16 cellular contexts compared by ENCODE assay signal in the genomic region with DNA sequence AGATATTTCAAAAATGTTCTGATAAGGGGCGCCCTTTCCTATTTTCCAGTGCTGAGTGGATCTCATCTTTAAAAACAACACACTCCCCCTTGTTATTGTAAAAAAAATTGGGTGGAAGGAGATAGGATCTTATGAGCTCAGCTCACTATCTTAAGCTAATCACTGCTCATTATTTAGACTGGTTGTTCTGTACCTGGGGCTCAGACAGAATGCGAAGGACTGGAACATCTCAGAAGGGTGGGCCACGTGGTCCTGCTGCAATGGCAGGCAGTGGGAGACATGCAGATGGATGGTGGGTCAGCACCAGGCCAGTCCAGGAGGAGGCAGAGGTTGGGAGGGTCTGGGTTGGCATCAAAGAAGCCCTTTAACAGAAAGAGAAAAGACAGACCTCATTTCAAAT. TPM values are rescaled to one million over a fixed set of nuclear protein-coding genes. Genes with fewer than 3 reads are reported as not detected.
A peak's percentile ranks its signal among the peaks of the same experiment; 100 is the strongest.
DNase-seq lines count a peak whose midpoint lies in the region; ATAC-seq and TF ChIP-seq lines count a peak whose summit lies in the region.
"Had no signal": no experiment of that assay in that cellular context is flagged by ENCODE, and none has a peak within 500 bp of the region (broad histone marks: within the 10 kb centered on the region; RNA-seq: fewer than 3 reads in every experiment).

No MANE protein-coding gene starts in this region.

- TF ChIP-seq CTCF in SK-N-SH (IDR thresholded peaks at IDR 0.05): no peak
- TF ChIP-seq CTCF in foreskin keratinocyte (conservative IDR thresholded peaks at IDR 0.05): no peak
- TF ChIP-seq CTCF in left ventricle myocardium inferior (IDR thresholded peaks at IDR 0.05; ENCODE audit: borderline replicate concordance): no peak

- no peaks in the 10 kb centered on the region for H3K27me3 ChIP-seq in SK-N-SH (ENCODE audit: insufficient read depth)
- H3K27me3 ChIP-seq in foreskin keratinocyte: no peaks in the 10 kb centered on the region
- no peaks in the 10 kb centered on the region for H3K27me3 ChIP-seq in trophoblast cell (ENCODE audit: insufficient read depth, low read length)
- peaks cover 22% of the 10 kb centered on the region for H3K27me3 ChIP-seq in left ventricle myocardium inferior (ENCODE audit: low read depth)
- H3K27me3 ChIP-seq: BLaER1 treated with 17β-estradiol and CSF1 and Interleukin-3, amounts not matched to agents 10 nM and 100 nM; MG63; Peyer's patch had no signal

- H3K9me3 ChIP-seq in SK-N-SH (no peaks in the 10 kb centered on the region), trophoblast cell (ENCODE audit: insufficient read depth, low read depth, low read length) (no peaks in the 10 kb centered on the region), left ventricle myocardium inferior (replicated peaks) (no peaks in the 10 kb centered on the region)
- H3K9me3 ChIP-seq: MG63, Peyer's patch had no signal

- H3K27ac ChIP-seq in SK-N-SH (ENCODE audit: low read depth in 2 of 2, low read length in 1 of 2) (peak overlapping the region in 1 of 2 experiments; percentile 82; a peak in 2 of 4 replicates), foreskin keratinocyte (peak overlapping the region; percentile 7), trophoblast cell (ENCODE audit: low read depth, low read length) (peak overlapping the region; percentile 87), left ventricle myocardium inferior (replicated peaks) (no peak overlapping the region)
- H3K27ac ChIP-seq: BLaER1 treated with 17β-estradiol and CSF1 and Interleukin-3, amounts not matched to agents 10 nM and 100 nM; Peyer's patch had no signal

- H3K9ac ChIP-seq in SK-N-SH: no peak overlapping the region
- no peak overlapping the region for H3K9ac ChIP-seq in trophoblast cell (ENCODE audit: low read length)
- H3K9ac ChIP-seq: BLaER1 treated with 17β-estradiol and CSF1 and Interleukin-3, amounts not matched to agents 10 nM and 100 nM had no signal

- H4K91ac ChIP-seq in trophoblast cell (ENCODE audit: low read depth, low read length): no peak overlapping the region

- peaks cover 15% of the 10 kb centered on the region for H3K79me1 ChIP-seq in trophoblast cell (ENCODE audit: low read length)

- H2BK12ac ChIP-seq in trophoblast cell (ENCODE audit: low read length): peak overlapping the region; percentile 51

- H3K23ac ChIP-seq in trophoblast cell (ENCODE audit: low read length): no peak overlapping the region

- H3K9me2 ChIP-seq in SK-N-SH: no peaks in the 10 kb centered on the region

- H4K8ac ChIP-seq in trophoblast cell (ENCODE audit: low read depth, low read length): no peak overlapping the region

- H3K4me3 ChIP-seq in SK-N-SH (ENCODE audit: low read depth in 2 of 2, low read length in 1 of 2) (no peak overlapping the region), trophoblast cell (ENCODE audit: low read depth, low read length) (no peak overlapping the region), left ventricle myocardium inferior (no peak overlapping the region)
- H3K4me3 ChIP-seq: BLaER1 treated with 17β-estradiol and CSF1 and Interleukin-3, amounts not matched to agents 10 nM and 100 nM; MG63; Peyer's patch had no signal

- H3K4ac ChIP-seq in trophoblast cell (ENCODE audit: low read depth, low read length): no peak overlapping the region

- CTCF ChIA-PET in SK-N-SH (lab: Yijun Ruan, JAX): interaction anchor here (1.1 to 4.9 kb wide), 6 partner anchors 11 to 160 kb away, joined by 3 to 34 read pairs (median 6); no protein-coding TSS in a partner anchor

- TF ChIP-seq RAD21 in SK-N-SH (IDR thresholded peaks at IDR 0.05; ENCODE audit: low read length): no peak

- no peak overlapping the region for H4K12ac ChIP-seq in trophoblast cell (ENCODE audit: low read depth, low read length)

- peak in 1 of 2 experiments; percentile 59; a peak in 1 of 4 replicates for TF ChIP-seq EP300 in SK-N-SH (IDR thresholded peaks at IDR 0.05; ENCODE audit: borderline replicate concordance in 1 of 2, low read depth in 1 of 2, low read length in 1 of 2)

- no peak overlapping the region for H3K14ac ChIP-seq in trophoblast cell (ENCODE audit: low read length)

- H3K4me1 ChIP-seq in SK-N-SH (ENCODE audit: control insufficient read depth in 1 of 2, insufficient read depth in 2 of 2, low read depth in 1 of 2, low read length in 1 of 2) (peaks cover 0 to 22% of the 10 kb centered on the region in 2 experiments; a peak in 2 of 4 replicates), foreskin keratinocyte (peaks cover 15% of the 10 kb centered on the region), trophoblast cell (ENCODE audit: control insufficient read depth in 1 of 2, insufficient read depth in 2 of 2, low read length in 2 of 2) (peaks cover 14 to 22% of the 10 kb centered on the region in 2 experiments), left ventricle myocardium inferior (no peaks in the 10 kb centered on the region)
- H3K4me1 ChIP-seq: Peyer's patch had no signal

- H3K79me2 ChIP-seq in SK-N-SH (ENCODE audit: insufficient read depth) (no peaks in the 10 kb centered on the region), trophoblast cell (ENCODE audit: control insufficient read depth, insufficient read depth, low read length, poor library complexity) (peaks cover 1% of the 10 kb centered on the region)

- no peak overlapping the region for H3K4me2 ChIP-seq in SK-N-SH
- no peak overlapping the region for H3K4me2 ChIP-seq in trophoblast cell (ENCODE audit: low read length)

- POLR2A ChIA-PET in SK-N-SH (lab: Yijun Ruan, JAX): interaction anchor here (1.1 to 2.2 kb wide), 2 partner anchors 145 to 147 kb away, joined by 3 to 10 read pairs; no protein-coding TSS in a partner anchor

- no peaks in the 10 kb centered on the region for H3K36me3 ChIP-seq in SK-N-SH (replicated peaks in 1 of 2; ENCODE audit: control insufficient read depth in 1 of 2, insufficient read depth in 2 of 2, low read length in 1 of 2)
- H3K36me3 ChIP-seq in trophoblast cell (ENCODE audit: control insufficient read depth in 1 of 2, insufficient read depth in 2 of 2, low read length in 2 of 2): no peaks in the 10 kb centered on the region
- H3K36me3 ChIP-seq in left ventricle myocardium inferior: no peaks in the 10 kb centered on the region
- H3K36me3 ChIP-seq: BLaER1 treated with 17β-estradiol and CSF1 and Interleukin-3, amounts not matched to agents 10 nM and 100 nM; MG63; Peyer's patch had no signal

- H4K20me1 ChIP-seq in SK-N-SH (ENCODE audit: insufficient read depth): no peaks in the 10 kb centered on the region
- H4K20me1 ChIP-seq: BLaER1 treated with 17β-estradiol and CSF1 and Interleukin-3, amounts not matched to agents 10 nM and 100 nM had no signal

- no peak overlapping the region for H3K18ac ChIP-seq in trophoblast cell (ENCODE audit: low read length)

- H2AFZ ChIP-seq in SK-N-SH (ENCODE audit: low read depth) (no peak overlapping the region), trophoblast cell (ENCODE audit: insufficient read depth, low read length, poor library complexity) (no peak overlapping the region)

- no peak overlapping the region for H2AK5ac ChIP-seq in trophoblast cell (ENCODE audit: low read length)

- intact Hi-C loops in left ventricle myocardium inferior (cut with micrococcal nuclease): no loop called here

- H3F3A ChIP-seq in SK-N-SH (replicated peaks; ENCODE audit: insufficient read depth): no peaks in the 10 kb centered on the region

- DNase-seq in D341Med (ENCODE audit: low spot score) (peak; percentile 54), SK-N-SH (peak; percentile 39), foreskin keratinocyte (no peak), trophoblast cell (no peak), left ventricle myocardium inferior (no peak), NCI-H2081 treated with DMSO at 0.1 percent for 48 hours (lab: John Stamatoyannopoulos, UW) (no peak), inferior parietal cortex (ENCODE audit: extremely low spot score) (no peak)
- DNase-seq in activated effector memory CD4-positive, alpha-beta T cell treated with anti-CD3 and anti-CD28 coated beads, Interleukin-2, amount 50 U/mL, for 16 hours: no peak
- DNase-seq: CD4-positive, alpha-beta T cell; HCEC 1CT; IMR-90; KG1; MG63; OCI-M1; Peyer's patch had no signal

- H2BK5ac ChIP-seq in trophoblast cell (ENCODE audit: low read depth, low read length, poor library complexity): peak overlapping the region; percentile 52

- no peak overlapping the region for H2BK120ac ChIP-seq in trophoblast cell (ENCODE audit: insufficient read depth, low read length, poor library complexity)

- WGBS in SK-N-SH (ENCODE audit: low lambda C conversion rate): 62% methylated on average over 3 of the region's 3 CpGs
- no CpG with 5 or more reads among the region's 3 CpGs for WGBS in trophoblast cell (ENCODE audit: extremely low coverage, insufficient coverage, insufficient read length)

- no peak for ATAC-seq in foreskin keratinocyte

TF ChIP-seq in SK-N-SH, 30 proteins besides CTCF, POLR2A, EP300 and RAD21 (continues in another document):
- no peak for TF ChIP-seq RFX5 (IDR thresholded peaks at IDR 0.05; ENCODE audit: low read length)
- TF ChIP-seq, protein P1, sequence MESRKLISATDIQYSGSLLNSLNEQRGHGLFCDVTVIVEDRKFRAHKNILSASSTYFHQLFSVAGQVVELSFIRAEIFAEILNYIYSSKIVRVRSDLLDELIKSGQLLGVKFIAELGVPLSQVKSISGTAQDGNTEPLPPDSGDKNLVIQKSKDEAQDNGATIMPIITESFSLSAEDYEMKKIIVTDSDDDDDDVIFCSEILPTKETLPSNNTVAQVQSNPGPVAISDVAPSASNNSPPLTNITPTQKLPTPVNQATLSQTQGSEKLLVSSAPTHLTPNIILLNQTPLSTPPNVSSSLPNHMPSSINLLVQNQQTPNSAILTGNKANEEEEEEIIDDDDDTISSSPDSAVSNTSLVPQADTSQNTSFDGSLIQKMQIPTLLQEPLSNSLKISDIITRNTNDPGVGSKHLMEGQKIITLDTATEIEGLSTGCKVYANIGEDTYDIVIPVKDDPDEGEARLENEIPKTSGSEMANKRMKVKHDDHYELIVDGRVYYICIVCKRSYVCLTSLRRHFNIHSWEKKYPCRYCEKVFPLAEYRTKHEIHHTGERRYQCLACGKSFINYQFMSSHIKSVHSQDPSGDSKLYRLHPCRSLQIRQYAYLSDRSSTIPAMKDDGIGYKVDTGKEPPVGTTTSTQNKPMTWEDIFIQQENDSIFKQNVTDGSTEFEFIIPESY (IDR thresholded peaks at IDR 0.05; ENCODE audit: borderline replicate concordance, low read depth): no peak
- peak; percentile 34; the same call in 1 of the 2 replicates for TF ChIP-seq MXI1 (IDR thresholded peaks at IDR 0.05; ENCODE audit: low read depth, low read length)
- TF ChIP-seq MAX (IDR thresholded peaks at IDR 0.05; ENCODE audit: low read depth): no peak
- peak; percentile 81 for TF ChIP-seq FOXJ3 (CRISPR knock-in tag; IDR thresholded peaks at IDR 0.05)
- TF ChIP-seq RCOR1 (IDR thresholded peaks at IDR 0.05; ENCODE audit: low read length): peak; percentile 54; the same call in 1 of the 2 replicates

RNA-seq across cellular contexts. Expression of gene GPR155, which starts 48.3 kb away (rescaled TPM):
- 3.5 and 7.8 TPM in 2 replicates for polyA plus RNA-seq in SK-N-SH (2012; rRNA removed)
- 5.6 and 5.7 TPM in 2 replicates for polyA plus RNA-seq in SK-N-SH (2012; cell fraction: cytosol; rRNA removed)
- polyA plus RNA-seq in SK-N-SH (2012; cell fraction: nucleus; rRNA removed): 2.6 and 5.9 TPM in 2 replicates
- 2.8 and 3.6 TPM in 2 replicates for total RNA-seq in foreskin keratinocyte
- 0.68 and 0.69 TPM in 2 replicates for polyA plus RNA-seq in foreskin keratinocyte
- 2.7 TPM in 2 replicates for polyA plus RNA-seq in trophoblast cell (2013)
- total RNA-seq in left ventricle myocardium inferior: 16.3 TPM

Comparison
In these comparisons a context has a peak if more than half of its experiments do, and no peak if none do; other contexts are left out.
1. DNase-seq: peak in D341Med (single experiment) and SK-N-SH (single experiment); none in foreskin keratinocyte (0 of 2), trophoblast cell (0 of 2), activated effector memory CD4-positive, alpha-beta T cell treated with anti-CD3 and anti-CD28 coated beads, Interleukin-2, amount 50 U/mL, for 16 hours (single experiment), left ventricle myocardium inferior (single experiment), NCI-H2081 treated with DMSO at 0.1 percent for 48 hours (single experiment) and inferior parietal cortex (single experiment).